In the genomic region with DNA sequence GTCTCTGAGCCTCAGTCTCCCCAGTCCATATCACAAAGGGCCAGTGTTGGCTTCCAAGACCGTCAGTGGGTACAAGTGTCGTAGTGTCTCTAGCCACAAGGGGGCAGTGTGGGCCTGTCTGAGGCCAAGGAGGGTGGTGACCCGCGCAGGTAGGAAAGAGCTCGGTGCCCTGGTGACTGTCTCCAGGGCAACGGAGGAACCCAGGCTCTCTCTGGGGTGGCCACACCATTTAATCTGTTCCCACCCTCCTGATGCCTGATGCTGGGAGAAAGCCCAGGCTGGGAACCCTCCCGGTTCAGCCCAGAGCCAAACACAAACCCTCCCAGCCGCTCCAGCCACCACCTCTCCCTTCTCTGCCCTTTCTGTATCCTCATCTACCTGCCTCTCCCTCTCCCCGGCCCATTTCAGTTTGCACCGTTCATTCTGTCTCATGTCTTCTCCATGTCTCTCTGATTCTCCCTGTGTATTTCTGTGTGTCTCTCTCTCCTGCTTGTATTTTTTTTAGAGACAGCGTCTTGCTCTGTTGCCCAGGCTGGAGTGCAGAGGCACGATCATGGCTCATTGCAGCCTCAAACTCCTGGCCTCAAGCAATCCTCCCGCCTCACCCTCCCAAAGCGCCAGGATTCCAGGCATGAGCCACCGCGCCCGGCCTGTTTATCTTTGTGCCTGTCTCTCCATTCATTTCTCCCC, we compare ENCODE assay signal across 1 cellular context.
TF ChIP-seq lines count a peak whose summit lies in the region.

No MANE protein-coding gene starts in this region.

TF ChIP-seq in GM23338, 12 proteins besides CTCF, POLR2A, EP300 and RAD21:
- TF ChIP-seq, protein P1, sequence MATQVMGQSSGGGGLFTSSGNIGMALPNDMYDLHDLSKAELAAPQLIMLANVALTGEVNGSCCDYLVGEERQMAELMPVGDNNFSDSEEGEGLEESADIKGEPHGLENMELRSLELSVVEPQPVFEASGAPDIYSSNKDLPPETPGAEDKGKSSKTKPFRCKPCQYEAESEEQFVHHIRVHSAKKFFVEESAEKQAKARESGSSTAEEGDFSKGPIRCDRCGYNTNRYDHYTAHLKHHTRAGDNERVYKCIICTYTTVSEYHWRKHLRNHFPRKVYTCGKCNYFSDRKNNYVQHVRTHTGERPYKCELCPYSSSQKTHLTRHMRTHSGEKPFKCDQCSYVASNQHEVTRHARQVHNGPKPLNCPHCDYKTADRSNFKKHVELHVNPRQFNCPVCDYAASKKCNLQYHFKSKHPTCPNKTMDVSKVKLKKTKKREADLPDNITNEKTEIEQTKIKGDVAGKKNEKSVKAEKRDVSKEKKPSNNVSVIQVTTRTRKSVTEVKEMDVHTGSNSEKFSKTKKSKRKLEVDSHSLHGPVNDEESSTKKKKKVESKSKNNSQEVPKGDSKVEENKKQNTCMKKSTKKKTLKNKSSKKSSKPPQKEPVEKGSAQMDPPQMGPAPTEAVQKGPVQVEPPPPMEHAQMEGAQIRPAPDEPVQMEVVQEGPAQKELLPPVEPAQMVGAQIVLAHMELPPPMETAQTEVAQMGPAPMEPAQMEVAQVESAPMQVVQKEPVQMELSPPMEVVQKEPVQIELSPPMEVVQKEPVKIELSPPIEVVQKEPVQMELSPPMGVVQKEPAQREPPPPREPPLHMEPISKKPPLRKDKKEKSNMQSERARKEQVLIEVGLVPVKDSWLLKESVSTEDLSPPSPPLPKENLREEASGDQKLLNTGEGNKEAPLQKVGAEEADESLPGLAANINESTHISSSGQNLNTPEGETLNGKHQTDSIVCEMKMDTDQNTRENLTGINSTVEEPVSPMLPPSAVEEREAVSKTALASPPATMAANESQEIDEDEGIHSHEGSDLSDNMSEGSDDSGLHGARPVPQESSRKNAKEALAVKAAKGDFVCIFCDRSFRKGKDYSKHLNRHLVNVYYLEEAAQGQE (IDR thresholded peaks at IDR 0.05; ENCODE audit: unreplicated experiment), result peak; percentile 13
- TF ChIP-seq NANOG (IDR thresholded peaks at IDR 0.05; ENCODE audit: borderline replicate concordance), result no peak
- TF ChIP-seq POLR2AphosphoS5 (IDR thresholded peaks at IDR 0.05; ENCODE audit: low read depth), result no peak
- TF ChIP-seq CREB1 (CRISPR knock-in tag; IDR thresholded peaks at IDR 0.05; ENCODE audit: low read depth), result peak; percentile 39; the same call in 1 of the 2 replicates
- no peak for TF ChIP-seq EZH2phosphoT487 (IDR thresholded peaks at IDR 0.05; ENCODE audit: unreplicated experiment)
- no peak for TF ChIP-seq ZNF331 (CRISPR knock-in tag; IDR thresholded peaks at IDR 0.05; ENCODE audit: low read depth)
